ENCODE assay signal across 1 cellular context in genomic region chr20:32670773-32671455, GRCh38.
TF ChIP-seq lines count a peak whose summit lies in the region.

No MANE protein-coding gene starts in this region.

TF ChIP-seq in HepG2, 621 proteins besides CTCF, POLR2A, EP300 and RAD21 (continued from another document):
- TF ChIP-seq ARHGAP35 (CRISPR knock-in tag; IDR thresholded peaks at IDR 0.05; ENCODE audit: borderline replicate concordance) (no peak), ZNF276 (CRISPR knock-in tag; IDR thresholded peaks at IDR 0.05; ENCODE audit: low read depth) (no peak), CEBPB (IDR thresholded peaks at IDR 0.05; ENCODE audit: borderline replicate concordance, low read depth, low read length) (peak; percentile 67), HDAC6 (IDR thresholded peaks at IDR 0.05; ENCODE audit: low read depth, low read length) (no peak), ZNF468 (CRISPR knock-in tag; IDR thresholded peaks at IDR 0.05) (no peak), ZNF839 (CRISPR knock-in tag; IDR thresholded peaks at IDR 0.05; ENCODE audit: borderline replicate concordance) (no peak), RORA (CRISPR knock-in tag; IDR thresholded peaks at IDR 0.05) (no peak), SMAD1 (CRISPR knock-in tag; IDR thresholded peaks at IDR 0.05; ENCODE audit: borderline replicate concordance, low read depth) (no peak)
